In the genomic region with DNA sequence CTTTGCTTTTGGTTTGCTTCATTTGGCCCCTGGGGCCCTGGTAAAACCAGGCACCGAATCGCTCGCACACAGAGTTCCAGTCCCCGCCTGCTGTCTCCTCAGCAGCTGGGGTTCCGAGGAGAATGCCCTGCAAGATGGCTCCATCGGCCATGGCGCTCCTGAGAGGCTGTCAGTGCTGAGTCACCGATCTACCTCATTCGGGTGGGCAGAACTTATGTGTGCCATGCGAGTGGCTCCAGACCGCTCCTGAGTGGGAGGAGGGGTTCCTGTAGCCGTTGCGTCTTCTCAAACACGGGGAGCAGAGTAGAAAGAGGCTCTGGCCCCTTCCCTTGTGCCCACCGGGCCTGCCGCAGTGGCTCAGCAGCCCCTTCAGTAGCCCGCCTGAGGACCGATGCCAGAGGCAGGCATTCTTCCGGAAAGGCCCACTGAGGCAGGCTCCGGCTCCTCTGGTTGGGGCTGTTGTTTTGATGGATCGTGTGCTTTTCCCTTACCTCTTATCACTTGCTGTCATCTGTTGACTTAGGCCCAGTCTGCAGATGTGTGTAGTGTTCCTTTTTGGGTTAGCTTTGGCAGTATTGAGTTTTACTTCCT, we compare ENCODE assay signal across 1 cellular context.
TF ChIP-seq lines count a peak whose summit lies in the region.

No MANE protein-coding gene starts in this region.

TF ChIP-seq in K562, 482 proteins besides CTCF, POLR2A, EP300 and RAD21 (continues in another document):
- TF ChIP-seq RBM14 (IDR thresholded peaks at IDR 0.05; ENCODE audit: borderline replicate concordance, insufficient read depth, low read depth, low read length) (no peak), MAFG (tag; conservative IDR thresholded peaks at IDR 0.05) (peak; percentile 76; the same call in 1 of the 2 replicates), SRF (CRISPR knock-in tag; IDR thresholded peaks at IDR 0.05) (0 out of 4 replicates have a peak, but pooled peaks of 1 of the 2 experiments have one; percentile 17), CEBPG (CRISPR knock-in tag; IDR thresholded peaks at IDR 0.05) (0 out of 2 replicates have a peak, but pooled peaks have one; percentile 11), CEBPG (tag; conservative IDR thresholded peaks at IDR 0.05 in 1 of 2, IDR thresholded peaks at IDR 0.05 in 1 of 2) (no peak), MYC (IDR thresholded peaks at IDR 0.05; ENCODE audit: low read depth, low read length) (peak; percentile 12), MYC (CRISPR knock-in tag; IDR thresholded peaks at IDR 0.05; ENCODE audit: borderline replicate concordance, low read depth) (no peak), NFE2 (IDR thresholded peaks at IDR 0.05; ENCODE audit: low read depth) (peak; percentile 85), HDAC2 (IDR thresholded peaks at IDR 0.05) (peak; percentile 73), MXI1 (IDR thresholded peaks at IDR 0.05; ENCODE audit: low read depth, low read length) (no peak), SPI1 (IDR thresholded peaks at IDR 0.05; ENCODE audit: borderline replicate concordance, low read depth, low read length) (0 out of 2 replicates have a peak, but pooled peaks have one; percentile 3), HDAC1 (IDR thresholded peaks at IDR 0.05) (peak in 1 of 2 experiments; percentile 74; a peak in 2 of 4 replicates), ARNT (IDR thresholded peaks at IDR 0.05) (0 out of 4 replicates have a peak, but pooled peaks of 1 of the 2 experiments have one; percentile 41), SAP30 (IDR thresholded peaks at IDR 0.05; ENCODE audit: borderline replicate concordance, insufficient read depth, low read depth, low read length, poor library complexity, severe bottlenecking) (peak; percentile 51), MAZ (CRISPR knock-in tag; conservative IDR thresholded peaks at IDR 0.05 in 1 of 2, IDR thresholded peaks at IDR 0.05 in 1 of 2) (no peak), SRSF9 (IDR thresholded peaks at IDR 0.05; ENCODE audit: borderline replicate concordance, low read depth, low read length) (no peak), HNRNPLL (IDR thresholded peaks at IDR 0.05; ENCODE audit: low read depth, low read length, poor library complexity, severe bottlenecking) (no peak), CTBP1 (IDR thresholded peaks at IDR 0.05; ENCODE audit: borderline replicate concordance) (peak; percentile 77), MEF2A (IDR thresholded peaks at IDR 0.05; ENCODE audit: control insufficient read depth, low read depth, low read length) (no peak), RNF2 (IDR thresholded peaks at IDR 0.05) (no peak), ATF7 (IDR thresholded peaks at IDR 0.05) (peak; percentile 56), TRIM28 (IDR thresholded peaks at IDR 0.05) (no peak; the same call in 1 of the 2 replicates), BACH1 (tag; IDR thresholded peaks at IDR 0.05) (peak; percentile 77; the same call in 1 of the 2 replicates), TEAD1 (CRISPR knock-in tag; IDR thresholded peaks at IDR 0.05) (peak in 1 of 2 experiments; percentile 64; a peak in 1 of 4 replicates), ARID1B (IDR thresholded peaks at IDR 0.05) (peak; percentile 71), GTF2E2 (tag; IDR thresholded peaks at IDR 0.05) (no peak), ETS2 (tag; IDR thresholded peaks at IDR 0.05; ENCODE audit: borderline replicate concordance, poor library complexity, severe bottlenecking) (no peak), KDM4B (IDR thresholded peaks at IDR 0.05; ENCODE audit: borderline replicate concordance in 2 of 2, low read depth in 1 of 2) (no peak), HIVEP1 (CRISPR knock-in tag; IDR thresholded peaks at IDR 0.05) (0 out of 2 replicates have a peak, but pooled peaks have one; percentile 16), ZC3H4 (CRISPR knock-in tag; IDR thresholded peaks at IDR 0.05; ENCODE audit: borderline replicate concordance) (peak; percentile 55; the same call in 1 of the 2 replicates), BHLHE40 (IDR thresholded peaks at IDR 0.05; ENCODE audit: low read length) (peak; percentile 38; the same call in 1 of the 2 replicates), YY1 (IDR thresholded peaks at IDR 0.05; ENCODE audit: borderline replicate concordance in 1 of 3, control insufficient read depth in 1 of 3, extremely low read depth in 1 of 3, insufficient read depth in 3 of 3, insufficient read length in 1 of 3, insufficient replicate concordance in 2 of 3, low read depth in 1 of 3, low read length in 2 of 3) (peak; percentile 55 to 92 (median 83)), ZNF316 (IDR thresholded peaks at IDR 0.05) (peak; percentile 75), ZBTB17 (CRISPR knock-in tag; IDR thresholded peaks at IDR 0.05) (peak; percentile 71), NFIC (IDR thresholded peaks at IDR 0.05) (0 out of 2 replicates have a peak, but pooled peaks have one; percentile 4), JUND (IDR thresholded peaks at IDR 0.05; ENCODE audit: borderline replicate concordance, low read depth, low read length) (no peak), JUND (tag; IDR thresholded peaks at IDR 0.05; ENCODE audit: borderline replicate concordance, low read depth, low read length) (peak; percentile 47; the same call in 1 of the 3 replicates)
- TF ChIP-seq, protein P1, sequence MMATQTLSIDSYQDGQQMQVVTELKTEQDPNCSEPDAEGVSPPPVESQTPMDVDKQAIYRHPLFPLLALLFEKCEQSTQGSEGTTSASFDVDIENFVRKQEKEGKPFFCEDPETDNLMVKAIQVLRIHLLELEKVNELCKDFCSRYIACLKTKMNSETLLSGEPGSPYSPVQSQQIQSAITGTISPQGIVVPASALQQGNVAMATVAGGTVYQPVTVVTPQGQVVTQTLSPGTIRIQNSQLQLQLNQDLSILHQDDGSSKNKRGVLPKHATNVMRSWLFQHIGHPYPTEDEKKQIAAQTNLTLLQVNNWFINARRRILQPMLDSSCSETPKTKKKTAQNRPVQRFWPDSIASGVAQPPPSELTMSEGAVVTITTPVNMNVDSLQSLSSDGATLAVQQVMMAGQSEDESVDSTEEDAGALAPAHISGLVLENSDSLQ (IDR thresholded peaks at IDR 0.05) = peak; percentile 63
- TF ChIP-seq, protein P2, sequence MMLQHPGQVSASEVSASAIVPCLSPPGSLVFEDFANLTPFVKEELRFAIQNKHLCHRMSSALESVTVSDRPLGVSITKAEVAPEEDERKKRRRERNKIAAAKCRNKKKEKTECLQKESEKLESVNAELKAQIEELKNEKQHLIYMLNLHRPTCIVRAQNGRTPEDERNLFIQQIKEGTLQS (IDR thresholded peaks at IDR 0.05) = peak; percentile 69
- TF ChIP-seq, protein P2 (CRISPR knock-in tag; conservative IDR thresholded peaks at IDR 0.05) = no peak; the same call in none of the 2 replicates
- TF ChIP-seq, protein P3, sequence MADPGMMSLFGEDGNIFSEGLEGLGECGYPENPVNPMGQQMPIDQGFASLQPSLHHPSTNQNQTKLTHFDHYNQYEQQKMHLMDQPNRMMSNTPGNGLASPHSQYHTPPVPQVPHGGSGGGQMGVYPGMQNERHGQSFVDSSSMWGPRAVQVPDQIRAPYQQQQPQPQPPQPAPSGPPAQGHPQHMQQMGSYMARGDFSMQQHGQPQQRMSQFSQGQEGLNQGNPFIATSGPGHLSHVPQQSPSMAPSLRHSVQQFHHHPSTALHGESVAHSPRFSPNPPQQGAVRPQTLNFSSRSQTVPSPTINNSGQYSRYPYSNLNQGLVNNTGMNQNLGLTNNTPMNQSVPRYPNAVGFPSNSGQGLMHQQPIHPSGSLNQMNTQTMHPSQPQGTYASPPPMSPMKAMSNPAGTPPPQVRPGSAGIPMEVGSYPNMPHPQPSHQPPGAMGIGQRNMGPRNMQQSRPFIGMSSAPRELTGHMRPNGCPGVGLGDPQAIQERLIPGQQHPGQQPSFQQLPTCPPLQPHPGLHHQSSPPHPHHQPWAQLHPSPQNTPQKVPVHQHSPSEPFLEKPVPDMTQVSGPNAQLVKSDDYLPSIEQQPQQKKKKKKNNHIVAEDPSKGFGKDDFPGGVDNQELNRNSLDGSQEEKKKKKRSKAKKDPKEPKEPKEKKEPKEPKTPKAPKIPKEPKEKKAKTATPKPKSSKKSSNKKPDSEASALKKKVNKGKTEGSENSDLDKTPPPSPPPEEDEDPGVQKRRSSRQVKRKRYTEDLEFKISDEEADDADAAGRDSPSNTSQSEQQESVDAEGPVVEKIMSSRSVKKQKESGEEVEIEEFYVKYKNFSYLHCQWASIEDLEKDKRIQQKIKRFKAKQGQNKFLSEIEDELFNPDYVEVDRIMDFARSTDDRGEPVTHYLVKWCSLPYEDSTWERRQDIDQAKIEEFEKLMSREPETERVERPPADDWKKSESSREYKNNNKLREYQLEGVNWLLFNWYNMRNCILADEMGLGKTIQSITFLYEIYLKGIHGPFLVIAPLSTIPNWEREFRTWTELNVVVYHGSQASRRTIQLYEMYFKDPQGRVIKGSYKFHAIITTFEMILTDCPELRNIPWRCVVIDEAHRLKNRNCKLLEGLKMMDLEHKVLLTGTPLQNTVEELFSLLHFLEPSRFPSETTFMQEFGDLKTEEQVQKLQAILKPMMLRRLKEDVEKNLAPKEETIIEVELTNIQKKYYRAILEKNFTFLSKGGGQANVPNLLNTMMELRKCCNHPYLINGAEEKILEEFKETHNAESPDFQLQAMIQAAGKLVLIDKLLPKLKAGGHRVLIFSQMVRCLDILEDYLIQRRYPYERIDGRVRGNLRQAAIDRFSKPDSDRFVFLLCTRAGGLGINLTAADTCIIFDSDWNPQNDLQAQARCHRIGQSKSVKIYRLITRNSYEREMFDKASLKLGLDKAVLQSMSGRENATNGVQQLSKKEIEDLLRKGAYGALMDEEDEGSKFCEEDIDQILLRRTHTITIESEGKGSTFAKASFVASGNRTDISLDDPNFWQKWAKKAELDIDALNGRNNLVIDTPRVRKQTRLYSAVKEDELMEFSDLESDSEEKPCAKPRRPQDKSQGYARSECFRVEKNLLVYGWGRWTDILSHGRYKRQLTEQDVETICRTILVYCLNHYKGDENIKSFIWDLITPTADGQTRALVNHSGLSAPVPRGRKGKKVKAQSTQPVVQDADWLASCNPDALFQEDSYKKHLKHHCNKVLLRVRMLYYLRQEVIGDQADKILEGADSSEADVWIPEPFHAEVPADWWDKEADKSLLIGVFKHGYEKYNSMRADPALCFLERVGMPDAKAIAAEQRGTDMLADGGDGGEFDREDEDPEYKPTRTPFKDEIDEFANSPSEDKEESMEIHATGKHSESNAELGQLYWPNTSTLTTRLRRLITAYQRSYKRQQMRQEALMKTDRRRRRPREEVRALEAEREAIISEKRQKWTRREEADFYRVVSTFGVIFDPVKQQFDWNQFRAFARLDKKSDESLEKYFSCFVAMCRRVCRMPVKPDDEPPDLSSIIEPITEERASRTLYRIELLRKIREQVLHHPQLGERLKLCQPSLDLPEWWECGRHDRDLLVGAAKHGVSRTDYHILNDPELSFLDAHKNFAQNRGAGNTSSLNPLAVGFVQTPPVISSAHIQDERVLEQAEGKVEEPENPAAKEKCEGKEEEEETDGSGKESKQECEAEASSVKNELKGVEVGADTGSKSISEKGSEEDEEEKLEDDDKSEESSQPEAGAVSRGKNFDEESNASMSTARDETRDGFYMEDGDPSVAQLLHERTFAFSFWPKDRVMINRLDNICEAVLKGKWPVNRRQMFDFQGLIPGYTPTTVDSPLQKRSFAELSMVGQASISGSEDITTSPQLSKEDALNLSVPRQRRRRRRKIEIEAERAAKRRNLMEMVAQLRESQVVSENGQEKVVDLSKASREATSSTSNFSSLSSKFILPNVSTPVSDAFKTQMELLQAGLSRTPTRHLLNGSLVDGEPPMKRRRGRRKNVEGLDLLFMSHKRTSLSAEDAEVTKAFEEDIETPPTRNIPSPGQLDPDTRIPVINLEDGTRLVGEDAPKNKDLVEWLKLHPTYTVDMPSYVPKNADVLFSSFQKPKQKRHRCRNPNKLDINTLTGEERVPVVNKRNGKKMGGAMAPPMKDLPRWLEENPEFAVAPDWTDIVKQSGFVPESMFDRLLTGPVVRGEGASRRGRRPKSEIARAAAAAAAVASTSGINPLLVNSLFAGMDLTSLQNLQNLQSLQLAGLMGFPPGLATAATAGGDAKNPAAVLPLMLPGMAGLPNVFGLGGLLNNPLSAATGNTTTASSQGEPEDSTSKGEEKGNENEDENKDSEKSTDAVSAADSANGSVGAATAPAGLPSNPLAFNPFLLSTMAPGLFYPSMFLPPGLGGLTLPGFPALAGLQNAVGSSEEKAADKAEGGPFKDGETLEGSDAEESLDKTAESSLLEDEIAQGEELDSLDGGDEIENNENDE (IDR thresholded peaks at IDR 0.05; ENCODE audit: low read depth, low read length) = no peak
- TF ChIP-seq, protein P4, sequence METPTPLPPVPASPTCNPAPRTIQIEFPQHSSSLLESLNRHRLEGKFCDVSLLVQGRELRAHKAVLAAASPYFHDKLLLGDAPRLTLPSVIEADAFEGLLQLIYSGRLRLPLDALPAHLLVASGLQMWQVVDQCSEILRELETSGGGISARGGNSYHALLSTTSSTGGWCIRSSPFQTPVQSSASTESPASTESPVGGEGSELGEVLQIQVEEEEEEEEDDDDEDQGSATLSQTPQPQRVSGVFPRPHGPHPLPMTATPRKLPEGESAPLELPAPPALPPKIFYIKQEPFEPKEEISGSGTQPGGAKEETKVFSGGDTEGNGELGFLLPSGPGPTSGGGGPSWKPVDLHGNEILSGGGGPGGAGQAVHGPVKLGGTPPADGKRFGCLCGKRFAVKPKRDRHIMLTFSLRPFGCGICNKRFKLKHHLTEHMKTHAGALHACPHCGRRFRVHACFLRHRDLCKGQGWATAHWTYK (CRISPR knock-in tag; IDR thresholded peaks at IDR 0.05) = no peak
- TF ChIP-seq, protein P5, sequence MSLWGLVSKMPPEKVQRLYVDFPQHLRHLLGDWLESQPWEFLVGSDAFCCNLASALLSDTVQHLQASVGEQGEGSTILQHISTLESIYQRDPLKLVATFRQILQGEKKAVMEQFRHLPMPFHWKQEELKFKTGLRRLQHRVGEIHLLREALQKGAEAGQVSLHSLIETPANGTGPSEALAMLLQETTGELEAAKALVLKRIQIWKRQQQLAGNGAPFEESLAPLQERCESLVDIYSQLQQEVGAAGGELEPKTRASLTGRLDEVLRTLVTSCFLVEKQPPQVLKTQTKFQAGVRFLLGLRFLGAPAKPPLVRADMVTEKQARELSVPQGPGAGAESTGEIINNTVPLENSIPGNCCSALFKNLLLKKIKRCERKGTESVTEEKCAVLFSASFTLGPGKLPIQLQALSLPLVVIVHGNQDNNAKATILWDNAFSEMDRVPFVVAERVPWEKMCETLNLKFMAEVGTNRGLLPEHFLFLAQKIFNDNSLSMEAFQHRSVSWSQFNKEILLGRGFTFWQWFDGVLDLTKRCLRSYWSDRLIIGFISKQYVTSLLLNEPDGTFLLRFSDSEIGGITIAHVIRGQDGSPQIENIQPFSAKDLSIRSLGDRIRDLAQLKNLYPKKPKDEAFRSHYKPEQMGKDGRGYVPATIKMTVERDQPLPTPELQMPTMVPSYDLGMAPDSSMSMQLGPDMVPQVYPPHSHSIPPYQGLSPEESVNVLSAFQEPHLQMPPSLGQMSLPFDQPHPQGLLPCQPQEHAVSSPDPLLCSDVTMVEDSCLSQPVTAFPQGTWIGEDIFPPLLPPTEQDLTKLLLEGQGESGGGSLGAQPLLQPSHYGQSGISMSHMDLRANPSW (CRISPR knock-in tag; IDR thresholded peaks at IDR 0.05) = 0 out of 2 replicates have a peak, but pooled peaks have one; percentile 60
- TF ChIP-seq, protein P6, sequence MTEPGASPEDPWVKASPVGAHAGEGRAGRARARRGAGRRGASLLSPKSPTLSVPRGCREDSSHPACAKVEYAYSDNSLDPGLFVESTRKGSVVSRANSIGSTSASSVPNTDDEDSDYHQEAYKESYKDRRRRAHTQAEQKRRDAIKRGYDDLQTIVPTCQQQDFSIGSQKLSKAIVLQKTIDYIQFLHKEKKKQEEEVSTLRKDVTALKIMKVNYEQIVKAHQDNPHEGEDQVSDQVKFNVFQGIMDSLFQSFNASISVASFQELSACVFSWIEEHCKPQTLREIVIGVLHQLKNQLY (CRISPR knock-in tag; conservative IDR thresholded peaks at IDR 0.05) = 0 out of 4 replicates have a peak, but pooled peaks of 1 of the 2 experiments have one; percentile 15
